10 cellular contexts compared by ENCODE assay signal in genomic region chr2:219041252-219041651, GRCh38. TPM values are rescaled to one million over a fixed set of nuclear protein-coding genes. Genes with fewer than 3 reads are reported as not detected.
A peak's percentile ranks its signal among the peaks of the same experiment; 100 is the strongest.
DNase-seq lines count a peak whose midpoint lies in the region; FAIRE-seq and TF ChIP-seq lines count a peak whose summit lies in the region.
"Had no signal": no experiment of that assay in that cellular context is flagged by ENCODE, and none has a peak within 500 bp of the region (broad histone marks: within the 10 kb centered on the region; RNA-seq: fewer than 3 reads in every experiment).

A gene with protein sequence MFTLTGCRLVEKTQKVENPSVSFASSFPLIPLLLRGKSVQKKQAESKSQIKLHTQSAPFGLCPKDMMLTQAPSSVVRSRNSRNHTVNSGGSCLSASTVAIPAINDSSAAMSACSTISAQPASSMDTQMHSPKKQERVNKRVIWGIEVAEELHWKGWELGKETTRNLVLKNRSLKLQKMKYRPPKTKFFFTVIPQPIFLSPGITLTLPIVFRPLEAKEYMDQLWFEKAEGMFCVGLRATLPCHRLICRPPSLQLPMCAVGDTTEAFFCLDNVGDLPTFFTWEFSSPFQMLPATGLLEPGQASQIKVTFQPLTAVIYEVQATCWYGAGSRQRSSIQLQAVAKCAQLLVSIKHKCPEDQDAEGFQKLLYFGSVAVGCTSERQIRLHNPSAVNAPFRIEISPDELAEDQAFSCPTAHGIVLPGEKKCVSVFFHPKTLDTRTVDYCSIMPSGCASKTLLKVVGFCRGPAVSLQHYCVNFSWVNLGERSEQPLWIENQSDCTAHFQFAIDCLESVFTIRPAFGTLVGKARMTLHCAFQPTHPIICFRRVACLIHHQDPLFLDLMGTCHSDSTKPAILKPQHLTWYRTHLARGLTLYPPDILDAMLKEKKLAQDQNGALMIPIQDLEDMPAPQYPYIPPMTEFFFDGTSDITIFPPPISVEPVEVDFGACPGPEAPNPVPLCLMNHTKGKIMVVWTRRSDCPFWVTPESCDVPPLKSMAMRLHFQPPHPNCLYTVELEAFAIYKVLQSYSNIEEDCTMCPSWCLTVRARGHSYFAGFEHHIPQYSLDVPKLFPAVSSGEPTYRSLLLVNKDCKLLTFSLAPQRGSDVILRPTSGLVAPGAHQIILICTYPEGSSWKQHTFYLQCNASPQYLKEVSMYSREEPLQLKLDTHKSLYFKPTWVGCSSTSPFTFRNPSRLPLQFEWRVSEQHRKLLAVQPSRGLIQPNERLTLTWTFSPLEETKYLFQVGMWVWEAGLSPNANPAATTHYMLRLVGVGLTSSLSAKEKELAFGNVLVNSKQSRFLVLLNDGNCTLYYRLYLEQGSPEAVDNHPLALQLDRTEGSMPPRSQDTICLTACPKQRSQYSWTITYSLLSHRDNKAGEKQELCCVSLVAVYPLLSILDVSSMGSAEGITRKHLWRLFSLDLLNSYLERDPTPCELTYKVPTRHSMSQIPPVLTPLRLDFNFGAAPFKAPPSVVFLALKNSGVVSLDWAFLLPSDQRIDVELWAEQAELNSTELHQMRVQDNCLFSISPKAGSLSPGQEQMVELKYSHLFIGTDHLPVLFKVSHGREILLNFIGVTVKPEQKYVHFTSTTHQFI (N-terminal part only) (minus strand): TSS chr2:219041516. CDS start chr2:219039048, 2,468 bp downstream.

- H3K27me3 ChIP-seq in bronchial epithelial cell (ENCODE audit: control insufficient read depth, insufficient read depth, low read length) (peaks cover 4% of the 10 kb centered on the region), thyroid gland (no peaks in the 10 kb centered on the region)

- no peak for FAIRE-seq in bronchial epithelial cell (lab: Jason Lieb, UNC)

- no peaks in the 10 kb centered on the region for H3K4me1 ChIP-seq in thyroid gland

- H3K4me3 ChIP-seq in bronchial epithelial cell (ENCODE audit: low read depth, low read length), result peak within 1 kb of the TSS; percentile 19
- H3K4me3 ChIP-seq in thyroid gland (replicated peaks in 1 of 3), result peak within 1 kb of the TSS in 1 of 3 donors; percentile 20

- 1 to 5% methylated on average over 21 of the region's 21 CpGs for WGBS in thyroid gland, 2 donors

- intact Hi-C loops in thyroid gland (cut with DNase I), result no loop called here

- H3K27ac ChIP-seq in thyroid gland, result no peak within 1 kb of the TSS
- H3K27ac ChIP-seq: 22Rv1 had no signal

- no peak for TF ChIP-seq CTCF in bronchial epithelial cell (IDR thresholded peaks at IDR 0.05; ENCODE audit: insufficient read depth, low read length, severe bottlenecking)
- no peak for TF ChIP-seq CTCF in thyroid gland (IDR thresholded peaks at IDR 0.05)

- H3K36me3 ChIP-seq in bronchial epithelial cell (ENCODE audit: control insufficient read depth, insufficient read depth, low read length) (no peaks in the 10 kb centered on the region), thyroid gland (no peaks in the 10 kb centered on the region)

- TF ChIP-seq POLR2A in thyroid gland (IDR thresholded peaks at IDR 0.05), result no peak

- H3K9me3 ChIP-seq in thyroid gland, result no peaks in the 10 kb centered on the region

- peak; percentile 82 for DNase-seq in DMS 273 (lab: John Stamatoyannopoulos, UW; ENCODE audit: unreplicated experiment)
- no peak for DNase-seq in DMS 273 treated with DMSO at 0.1 percent for 48 hours (lab: John Stamatoyannopoulos, UW)
- peak; percentile 65 for DNase-seq in NCI-H69 (lab: John Stamatoyannopoulos, UW)
- peak; percentile 44 for DNase-seq in bronchial epithelial cell (ENCODE audit: low read depth)
- DNase-seq in lung microvascular endothelial cell (ENCODE audit: low read depth in 2 of 2), result peak; percentile 24 to 63
- peak; percentile 53 to 59 for DNase-seq in thyroid gland
- DNase-seq in HPDE6-E6E7 (ENCODE audit: extremely low spot score), result no peak
- no peak for DNase-seq in NCI-H187 treated with DMSO at 0.1 percent for 48 hours (lab: John Stamatoyannopoulos, UW)

RNA-seq across cellular contexts. Expression of the gene that starts here (rescaled TPM):
- total RNA-seq in bronchial epithelial cell, result not detected in 2 replicates
- total RNA-seq in lung microvascular endothelial cell, result not detected in 2 replicates
- total RNA-seq in thyroid gland, result 1 to 10 TPM in 1 of 4 donors, under 1 TPM in 2, not detected in 1; under 0.01 to 1.3 (median 0.78) TPM
- total RNA-seq: T-helper 1 cell treated with Interleukin-12 subunit alpha and Interleukin-12 subunit beta and Interleukin-4 antibody, amounts not matched to agents 30 ng/mL and 1 ng/mL, for 36 hours had no signal

Comparison
In these comparisons a context has a peak if more than half of its experiments do, and no peak if none do; other contexts are left out.
1. DNase-seq: peak in DMS 273 (single experiment), NCI-H69 (single experiment) and thyroid gland (2 of 2); none in DMS 273 treated with DMSO at 0.1 percent for 48 hours (single experiment), HPDE6-E6E7 (single experiment) and NCI-H187 treated with DMSO at 0.1 percent for 48 hours (single experiment).
2. Peak in DNase-seq and H3K4me3 ChIP-seq in bronchial epithelial cell; RNA of the gene not detected or under 1 TPM.
3. Peak in DNase-seq in lung microvascular endothelial cell; RNA of the gene not detected or under 1 TPM.